In genomic region chr1:216223521-216223920, GRCh38 we compare ENCODE assay signal across 19 cellular contexts.
A peak's percentile ranks its signal among the peaks of the same experiment; 100 is the strongest.
DNase-seq lines count a peak whose midpoint lies in the region; ATAC-seq and TF ChIP-seq lines count a peak whose summit lies in the region.
"Had no signal": no experiment of that assay in that cellular context is flagged by ENCODE, and none has a peak within 500 bp of the region (broad histone marks: within the 10 kb centered on the region; RNA-seq: fewer than 3 reads in every experiment).

No MANE protein-coding gene starts in this region.

- H3K27me3 ChIP-seq in WERI-Rb-1 (ENCODE audit: insufficient read depth, low read depth, severe bottlenecking), result no peaks in the 10 kb centered on the region
- H3K27me3 ChIP-seq: gastrocnemius medialis, testis had no signal

- no peak overlapping the region for H3K4me3 ChIP-seq in AG10803 (ENCODE audit: low read length)
- H3K4me3 ChIP-seq in WERI-Rb-1 (ENCODE audit: low read depth, low read length), result no peak overlapping the region
- H3K4me3 ChIP-seq: gastrocnemius medialis, testis had no signal

- H3K36me3 ChIP-seq in WERI-Rb-1, result no peaks in the 10 kb centered on the region
- H3K36me3 ChIP-seq: gastrocnemius medialis had no signal

- DNase-seq in NCI-H1105 treated with DMSO at 0.1 percent for 48 hours (lab: John Stamatoyannopoulos, UW) (peak; percentile 11), NCI-H1105 (lab: John Stamatoyannopoulos, UW) (no peak), AG10803 (ENCODE audit: low read depth) (peak; percentile 5), MV-4-11 (lab: John Stamatoyannopoulos, UW) (peak; percentile 83), left kidney (ENCODE audit: low read depth, low spot score) (peak; percentile 10), WERI-Rb-1 (no peak), substantia nigra (lab: John Stamatoyannopoulos, UW) (no peak)
- DNase-seq: activated CD4-positive, alpha-beta T cell treated with anti-CD3 and anti-CD28 coated beads for 4 hours; cerebellar nuclear complex; DMS79; erythroblast; gastrocnemius medialis; naive thymus-derived CD8-positive, alpha-beta T cell; NCI-H1417 treated with DMSO at 0.1 percent for 48 hours; NK-92 treated with Interleukin-12 subunit alpha and Interleukin-12 subunit beta, amount 100 ng/mL, for 24 hours; testis had no signal

- no peak for TF ChIP-seq CTCF in AG10803 (conservative IDR thresholded peaks at IDR 0.05; ENCODE audit: low read length)
- no peak for TF ChIP-seq CTCF in WERI-Rb-1 (IDR thresholded peaks at IDR 0.05; ENCODE audit: low read depth, low read length)

- ATAC-seq in GM21576 (IDR thresholded peaks at IDR 0.05; ENCODE audit: unreplicated experiment), result no peak
- ATAC-seq: gastrocnemius medialis; naive thymus-derived CD8-positive, alpha-beta T cell; stimulated activated effector memory CD8-positive, alpha-beta T cell treated with anti-CD3 and anti-CD28 coated beads, Interleukin-12 subunit alpha, Interleukin-12 subunit beta, amount 100 ng/mL, for 72 hours had no signal

- H3K9me3 ChIP-seq in WERI-Rb-1 (ENCODE audit: severe bottlenecking), result no peaks in the 10 kb centered on the region
- H3K9me3 ChIP-seq: gastrocnemius medialis, testis had no signal

- H3K27ac ChIP-seq in WERI-Rb-1 (no peak overlapping the region), substantia nigra (ENCODE audit: low read depth, low read length, poor library complexity, severe bottlenecking) (no peak overlapping the region)
- H3K27ac ChIP-seq: gastrocnemius medialis, parathyroid adenoma, testis had no signal

Comparison
In these comparisons a context has a peak if more than half of its experiments do, and no peak if none do; other contexts are left out.
1. DNase-seq: peak in NCI-H1105 treated with DMSO at 0.1 percent for 48 hours (single experiment), AG10803 (single experiment), MV-4-11 (single experiment) and left kidney (single experiment); none in NCI-H1105 (single experiment), WERI-Rb-1 (single experiment) and substantia nigra (0 of 49).